Comparison of ENCODE assay signal across 8 cellular contexts in genomic region chr16:89093252-89093601, GRCh38. TPM values are rescaled to one million over a fixed set of nuclear protein-coding genes. Genes with fewer than 3 reads are reported as not detected.
A peak's percentile ranks its signal among the peaks of the same experiment; 100 is the strongest.
DNase-seq lines count a peak whose midpoint lies in the region; ATAC-seq and TF ChIP-seq lines count a peak whose summit lies in the region.
"Not testable (repeated sequence)": the region's sequence is repeated elsewhere in the genome, so short reads cannot be mapped to it uniquely, and the experiment has no call there.

No MANE protein-coding gene starts in this region.

- ATAC-seq in DND-41 (ENCODE audit: insufficient read depth, low read depth); gastroesophageal sphincter: not testable (repeated sequence)

- H3K4me2 ChIP-seq in DND-41 (ENCODE audit: insufficient read depth, low read length): peak overlapping the region; percentile 93
- not testable (repeated sequence) for H3K4me2 ChIP-seq in MM.1S (ENCODE audit: low read depth, low read length)

- H3K9ac ChIP-seq in DND-41 (ENCODE audit: low read depth, low read length): peak overlapping the region; percentile 93
- not testable (repeated sequence) for H3K9ac ChIP-seq in MM.1S (ENCODE audit: low read length)

- not testable (repeated sequence) for TF ChIP-seq CTCF in DND-41 (IDR thresholded peaks at IDR 0.05; ENCODE audit: borderline replicate concordance, extremely low read depth, low read length, poor library complexity, severe bottlenecking); MM.1S (IDR thresholded peaks at IDR 0.05; ENCODE audit: low read length); breast epithelium (IDR thresholded peaks at IDR 0.05); gastroesophageal sphincter (IDR thresholded peaks at IDR 0.05); mesothelial cell of epicardium (IDR thresholded peaks at IDR 0.05; ENCODE audit: unreplicated experiment); retinal pigment epithelial cell (conservative IDR thresholded peaks at IDR 0.05; ENCODE audit: low read depth, low read length); uterus (IDR thresholded peaks at IDR 0.05)

- WGBS in gastroesophageal sphincter (ENCODE audit: low coverage in 1 of 2), 2 donors: 65% methylated on average over 7 of the region's 15 CpGs; no CpG with 5 or more reads in 1 of the 2 donors

- peak overlapping the region; percentile 98 for H2AFZ ChIP-seq in DND-41 (ENCODE audit: low read depth, low read length)
- not testable (repeated sequence) for H2AFZ ChIP-seq in MM.1S (ENCODE audit: low read length)

- TF ChIP-seq POLR2A in breast epithelium (IDR thresholded peaks at IDR 0.05); gastroesophageal sphincter (IDR thresholded peaks at IDR 0.05); uterus (IDR thresholded peaks at IDR 0.05): not testable (repeated sequence)

- not testable (repeated sequence) for H3K9me3 ChIP-seq in DND-41 (ENCODE audit: insufficient read depth, low read length, severe bottlenecking); MM.1S (replicated peaks; ENCODE audit: insufficient read depth, low read length); breast epithelium; gastroesophageal sphincter; uterus

- H3F3A ChIP-seq in MM.1S (ENCODE audit: insufficient read depth, low read length): not testable (repeated sequence)

- peaks cover 47% of the 10 kb centered on the region for H3K79me2 ChIP-seq in DND-41 (ENCODE audit: insufficient read depth, low read length)
- H3K79me2 ChIP-seq in MM.1S (ENCODE audit: low read length): peaks cover 37% of the 10 kb centered on the region

- peak overlapping the region; percentile 23 for H3K27ac Mint-ChIP-seq in activated CD4-positive, alpha-beta memory T cell treated with anti-CD3 and anti-CD28 coated beads for 36 hours
- not testable (repeated sequence) for H3K27ac Mint-ChIP-seq in mesothelial cell of epicardium

- DNase-seq in DND-41; MM.1S; activated CD4-positive, alpha-beta memory T cell treated with anti-CD3 and anti-CD28 coated beads for 36 hours; breast epithelium (ENCODE audit: low spot score in 2 of 2); mesothelial cell of epicardium (ENCODE audit: low spot score in 2 of 2, unreplicated experiment in 2 of 2); retinal pigment epithelial cell (ENCODE audit: low read depth); uterus: not testable (repeated sequence)

- not testable (repeated sequence) for H3K36me3 Mint-ChIP-seq in activated CD4-positive, alpha-beta memory T cell treated with anti-CD3 and anti-CD28 coated beads for 36 hours; mesothelial cell of epicardium

- H3K4me1 ChIP-seq in DND-41 (ENCODE audit: insufficient read depth, low read length) (peaks cover 32% of the 10 kb centered on the region), MM.1S (ENCODE audit: low read length) (peaks cover 14% of the 10 kb centered on the region; the same call in 1 of the 2 replicates), breast epithelium (peaks cover 8 to 10% of the 10 kb centered on the region in 2 donors), gastroesophageal sphincter (peaks cover 0 to 50% (median 20%) of the 10 kb centered on the region in 3 donors)
- H3K4me1 ChIP-seq in uterus: not testable (repeated sequence)

- H3K27me3 ChIP-seq in DND-41 (ENCODE audit: insufficient read depth, low read length, poor library complexity); MM.1S (replicated peaks; ENCODE audit: insufficient read depth, low read length); uterus: not testable (repeated sequence)
- peaks cover 0 to 29% of the 10 kb centered on the region in 2 donors for H3K27me3 ChIP-seq in breast epithelium
- peaks cover 37% of the 10 kb centered on the region for H3K27me3 ChIP-seq in gastroesophageal sphincter

- H3K9me3 Mint-ChIP-seq in activated CD4-positive, alpha-beta memory T cell treated with anti-CD3 and anti-CD28 coated beads for 36 hours; mesothelial cell of epicardium: not testable (repeated sequence)

- peak overlapping the region; percentile 66 for H3K4me3 Mint-ChIP-seq in activated CD4-positive, alpha-beta memory T cell treated with anti-CD3 and anti-CD28 coated beads for 36 hours
- H3K4me3 Mint-ChIP-seq in mesothelial cell of epicardium: peak overlapping the region; percentile 64

- H3K27me3 Mint-ChIP-seq in activated CD4-positive, alpha-beta memory T cell treated with anti-CD3 and anti-CD28 coated beads for 36 hours: not testable (repeated sequence)
- H3K27me3 Mint-ChIP-seq in mesothelial cell of epicardium (ENCODE audit: low read depth): peaks cover 41% of the 10 kb centered on the region

- H3K27ac ChIP-seq in DND-41 (ENCODE audit: low read length): peak overlapping the region; percentile 80
- not testable (repeated sequence) for H3K27ac ChIP-seq in MM.1S (ENCODE audit: low read length)
- peak overlapping the region; percentile 48 to 85 for H3K27ac ChIP-seq in breast epithelium
- H3K27ac ChIP-seq in gastroesophageal sphincter: peak overlapping the region in 3 of 4 donors; percentile 72 to 80 (median 76)
- peak overlapping the region; percentile 49 to 67 for H3K27ac ChIP-seq in uterus

- H3K4me3 ChIP-seq in DND-41 (ENCODE audit: low read depth in 1 of 2, low read length in 2 of 2) (peak overlapping the region; percentile 25 to 72; a peak in 3 of 4 replicates), MM.1S (ENCODE audit: low read length) (peak overlapping the region; percentile 33; the same call in 1 of the 2 replicates), breast epithelium (peak overlapping the region; percentile 74 to 95 (median 86)), gastroesophageal sphincter (peak overlapping the region; percentile 73 to 88), retinal pigment epithelial cell (ENCODE audit: low read length) (peak overlapping the region; percentile 45), uterus (peak overlapping the region; percentile 40 to 78)

- CTCF ChIA-PET in activated CD4-positive, alpha-beta memory T cell treated with anti-CD3 and anti-CD28 coated beads for 36 hours (lab: Charles Lee): not testable (repeated sequence)

- intact Hi-C loops in activated CD4-positive, alpha-beta memory T cell treated with anti-CD3 and anti-CD28 coated beads for 36 hours (cut with micrococcal nuclease): loop anchor here (10.0 kb wide), 2 partner anchors 122 to 278 kb away; partner anchors contain the start of genes APRT and ZNF778
- intact Hi-C loops in breast epithelium (cut with DNase I; ENCODE audit: low total_unique reads); uterus (cut with DNase I; ENCODE audit: low total_unique reads): not testable (repeated sequence)

- not testable (repeated sequence) for TF ChIP-seq EP300 in gastroesophageal sphincter (IDR thresholded peaks at IDR 0.05)

- H3K4me1 Mint-ChIP-seq in activated CD4-positive, alpha-beta memory T cell treated with anti-CD3 and anti-CD28 coated beads for 36 hours (ENCODE audit: low read depth): peaks cover 45% of the 10 kb centered on the region
- H3K4me1 Mint-ChIP-seq in mesothelial cell of epicardium: peaks cover 29% of the 10 kb centered on the region

- H3K9me2 ChIP-seq in MM.1S (replicated peaks; ENCODE audit: insufficient read depth, low read length): not testable (repeated sequence)

- H4K20me1 ChIP-seq in DND-41 (ENCODE audit: insufficient read depth, low read length); MM.1S (ENCODE audit: insufficient read depth, low read length): not testable (repeated sequence)

- H3K36me3 ChIP-seq in DND-41 (ENCODE audit: insufficient read depth, low read length): peaks cover 14% of the 10 kb centered on the region
- H3K36me3 ChIP-seq in MM.1S (replicated peaks; ENCODE audit: insufficient read depth, low read length); breast epithelium; gastroesophageal sphincter; uterus: not testable (repeated sequence)

- POLR2A ChIA-PET in activated CD4-positive, alpha-beta memory T cell treated with anti-CD3 and anti-CD28 coated beads for 36 hours (lab: Charles Lee): interaction anchor here (1.3 to 1.7 kb wide), 4 partner anchors 10 to 281 kb away, joined by 3 to 5 read pairs (median 3); partner anchors contain the start of genes APRT and ZNF778

RNA-seq across cellular contexts. Expression of gene ACSF3, which starts 0.4 kb away (rescaled TPM):
- 10 to 100 TPM; 36.1 to 37.3 TPM for total RNA-seq in activated CD4-positive, alpha-beta memory T cell treated with anti-CD3 and anti-CD28 coated beads for 36 hours
- total RNA-seq in breast epithelium (10 to 100 TPM; 20.8 to 42.3 (median 40.4) TPM), gastroesophageal sphincter (10 to 100 TPM; 14.5 to 33.8 (median 28.8) TPM), mesothelial cell of epicardium (35.7 to 41.5 TPM (median 37.7 TPM) in 3 replicates), uterus (10 to 100 TPM in 3 of 4 donors, 1 to 10 TPM in 1; 7.4 to 39.0 (median 18.2) TPM)

Comparison
In these comparisons a context has a peak if more than half of its experiments do, and no peak if none do; other contexts are left out.
1. H3K4me3 ChIP-seq: peak in every context shown above with its lines; median percentile 86 in breast epithelium; 80 in gastroesophageal sphincter; 59 in uterus; 48 in DND-41; 45 in retinal pigment epithelial cell; 33 in MM.1S.